ENCODE assay signal across 28 cellular contexts in the genomic region with DNA sequence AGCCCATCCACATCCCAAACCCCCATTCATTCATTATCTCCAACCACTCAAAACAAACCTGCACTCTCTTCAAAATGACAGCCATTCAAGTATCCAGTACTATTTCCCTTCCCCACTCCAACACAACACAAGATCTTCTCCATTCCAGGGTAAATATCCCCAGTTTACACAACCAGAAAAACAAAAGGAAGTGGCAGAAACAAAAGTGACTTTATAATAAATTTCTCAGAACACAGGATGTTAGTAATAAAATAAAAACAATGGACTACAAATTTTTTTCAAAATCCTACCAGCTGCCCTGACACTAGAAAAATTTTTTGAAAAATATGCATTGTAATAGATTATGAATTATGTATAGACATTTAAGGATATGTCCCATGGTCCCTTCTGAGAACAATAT. TPM values are rescaled to one million over a fixed set of nuclear protein-coding genes. Genes with fewer than 3 reads are reported as not detected.
"Had no signal": no experiment of that assay in that cellular context is flagged by ENCODE, and none has a peak within 500 bp of the region (broad histone marks: within the 10 kb centered on the region; RNA-seq: fewer than 3 reads in every experiment).

No MANE protein-coding gene starts in this region.

- H3K36me3 ChIP-seq: gastrocnemius medialis, neural progenitor cell, prostate gland, right atrium auricular region, sigmoid colon, stomach, thyroid gland, vagina had no signal

- H3K9ac ChIP-seq: neural progenitor cell had no signal

- H3K27me3 ChIP-seq: gastrocnemius medialis, neural progenitor cell, right atrium auricular region, sigmoid colon, stomach, thyroid gland, vagina had no signal

- DNase-seq: cortex of kidney; dorsolateral prefrontal cortex; effector CD4-positive, alpha-beta T cell; foreskin fibroblast; gastrocnemius medialis; head of caudate nucleus; left ventricle myocardium superior; midbrain; naive thymus-derived CD4-positive, alpha-beta T cell; sigmoid colon; stimulated activated CD4-positive, alpha-beta T cell treated with anti-CD3 and anti-CD28 coated beads, Interleukin-2, amount 100 ng/mL, for 24 hours; stimulated activated CD4-positive, alpha-beta T cell treated with anti-CD3 and anti-CD28 coated beads, Interleukin-4, amount 100 ng/mL, for 24 hours; stimulated activated naive CD4-positive, alpha-beta T cell treated with Interleukin-2 at 50 U/mL for 16 hours; stomach; thyroid gland had no signal

- H3K4me1 ChIP-seq: neural progenitor cell, prostate gland, right atrium auricular region, sigmoid colon, thyroid gland, vagina had no signal

- H3K27ac Mint-ChIP-seq: naive thymus-derived CD4-positive, alpha-beta T cell; nephron; neural progenitor cell; stimulated activated effector memory CD8-positive, alpha-beta T cell treated with anti-CD3 and anti-CD28 coated beads, Interleukin-12 subunit alpha, Interleukin-12 subunit beta, amount 100 ng/mL, for 72 hours had no signal

- H2AFZ ChIP-seq: neural progenitor cell had no signal

- H3K4me1 Mint-ChIP-seq: naive thymus-derived CD4-positive, alpha-beta T cell; nephron; neural progenitor cell; stimulated activated effector memory CD8-positive, alpha-beta T cell treated with anti-CD3 and anti-CD28 coated beads, Interleukin-12 subunit alpha, Interleukin-12 subunit beta, amount 100 ng/mL, for 72 hours had no signal

- H3K4me3 ChIP-seq: dorsolateral prefrontal cortex, gastrocnemius medialis, lung, neural progenitor cell, prostate gland, right atrium auricular region, sigmoid colon, stomach, thyroid gland, vagina had no signal

- H3K4me2 ChIP-seq: neural progenitor cell had no signal

- ATAC-seq: esophagus mucosa; gastrocnemius medialis; left ventricle myocardium superior; naive thymus-derived CD4-positive, alpha-beta T cell; stimulated activated effector memory CD8-positive, alpha-beta T cell treated with anti-CD3 and anti-CD28 coated beads, Interleukin-12 subunit alpha, Interleukin-12 subunit beta, amount 100 ng/mL, for 72 hours had no signal

- FAIRE-seq: keratinocyte had no signal

- H3K36me3 Mint-ChIP-seq: naive thymus-derived CD4-positive, alpha-beta T cell; neural progenitor cell; stimulated activated effector memory CD8-positive, alpha-beta T cell treated with anti-CD3 and anti-CD28 coated beads, Interleukin-12 subunit alpha, Interleukin-12 subunit beta, amount 100 ng/mL, for 72 hours had no signal

- H3K27ac ChIP-seq: dorsolateral prefrontal cortex, epithelial cell of prostate, gastrocnemius medialis, neural progenitor cell, prostate gland, right atrium auricular region, sigmoid colon, stomach, thyroid gland, vagina had no signal

- H3K4me3 Mint-ChIP-seq: naive thymus-derived CD4-positive, alpha-beta T cell; nephron; neural progenitor cell; stimulated activated effector memory CD8-positive, alpha-beta T cell treated with anti-CD3 and anti-CD28 coated beads, Interleukin-12 subunit alpha, Interleukin-12 subunit beta, amount 100 ng/mL, for 72 hours had no signal

- H3K9me3 ChIP-seq: gastrocnemius medialis, prostate gland, right atrium auricular region, sigmoid colon, stomach, thyroid gland, vagina had no signal

- H3K9me3 Mint-ChIP-seq: nephron; stimulated activated effector memory CD8-positive, alpha-beta T cell treated with anti-CD3 and anti-CD28 coated beads, Interleukin-12 subunit alpha, Interleukin-12 subunit beta, amount 100 ng/mL, for 72 hours had no signal

RNA-seq across cellular contexts. Expression of a gene that starts 14.2 kb away (rescaled TPM):
- total RNA-seq: osteocyte, temporal lobe had no signal
- polyA plus RNA-seq: keratinocyte; naive thymus-derived CD4-positive, alpha-beta T cell had no signal

RNA-seq across cellular contexts. Expression of a gene that starts 51.6 kb away (rescaled TPM):
- total RNA-seq: esophagus mucosa; left ventricle myocardium superior; naive thymus-derived CD4-positive, alpha-beta T cell; osteocyte; temporal lobe; ureter had no signal
- polyA plus RNA-seq: keratinocyte; naive thymus-derived CD4-positive, alpha-beta T cell had no signal
